ENCODE assay signal across 17 cellular contexts in genomic region chr3:133152056-133152455, GRCh38.
A peak's percentile ranks its signal among the peaks of the same experiment; 100 is the strongest.
DNase-seq lines count a peak whose midpoint lies in the region; ATAC-seq and TF ChIP-seq lines count a peak whose summit lies in the region.
"Had no signal": no experiment of that assay in that cellular context is flagged by ENCODE, and none has a peak within 500 bp of the region (broad histone marks: within the 10 kb centered on the region; RNA-seq: fewer than 3 reads in every experiment).

No MANE protein-coding gene starts in this region.

- H4K20me1 ChIP-seq in neural cell (ENCODE audit: insufficient read depth), result no peaks in the 10 kb centered on the region

- no peaks in the 10 kb centered on the region for H3K9me2 ChIP-seq in neural cell (ENCODE audit: insufficient read depth, low read length)

- TF ChIP-seq CTCF in neural cell (IDR thresholded peaks at IDR 0.05; ENCODE audit: poor library complexity, severe bottlenecking), result no peak

- H2AFZ ChIP-seq in neural cell (ENCODE audit: low read depth, low read length), result no peak overlapping the region
- H2AFZ ChIP-seq: parathyroid adenoma had no signal

- no peaks in the 10 kb centered on the region for H3F3A ChIP-seq in neural cell (ENCODE audit: insufficient read depth, low read length, poor library complexity, severe bottlenecking)

- no peak overlapping the region for H3K9ac ChIP-seq in neural cell (ENCODE audit: low read length)
- H3K9ac ChIP-seq: parathyroid adenoma had no signal

- peak; percentile 34 for TF ChIP-seq EP300 in neural cell (conservative IDR thresholded peaks at IDR 0.05; ENCODE audit: poor library complexity, severe bottlenecking)

- H3K79me2 ChIP-seq in neural cell (replicated peaks; ENCODE audit: insufficient read depth, low read length), result no peaks in the 10 kb centered on the region
- H3K79me2 ChIP-seq: parathyroid adenoma had no signal

- H3K27me3 ChIP-seq in neural cell (ENCODE audit: insufficient read depth, low read depth, low read length), result no peaks in the 10 kb centered on the region
- H3K27me3 ChIP-seq: upper lobe of right lung had no signal

- no peak for ATAC-seq in HG02623 (IDR thresholded peaks at IDR 0.05; ENCODE audit: unreplicated experiment)
- ATAC-seq: activated CD4-positive, alpha-beta T cell treated with anti-CD3 and anti-CD28 coated beads for 36 hours; activated CD8-positive, alpha-beta memory T cell treated with anti-CD3 and anti-CD28 coated beads, Interleukin-2, amount 10 ng/mL, durations not matched to agents 7 days and 5 days; sciatic nerve; upper lobe of right lung had no signal

- peak overlapping the region; percentile 37 for H3K4me3 ChIP-seq in neural cell (ENCODE audit: low read length)
- H3K4me3 ChIP-seq: upper lobe of right lung had no signal

- H3K9me3 ChIP-seq in neural cell (ENCODE audit: low read length), result no peaks in the 10 kb centered on the region
- H3K9me3 ChIP-seq: upper lobe of right lung had no signal

- peak; percentile 46 for DNase-seq in NCI-H2107 treated with DMSO at 0.1 percent for 48 hours (lab: John Stamatoyannopoulos, UW; ENCODE audit: unreplicated experiment)
- DNase-seq in NCI-H2107 (lab: John Stamatoyannopoulos, UW), result no peak
- DNase-seq in NCI-H1930 (lab: John Stamatoyannopoulos, UW), result peak; percentile 80 to 90
- peak; percentile 90 for DNase-seq in NCI-H748 (lab: John Stamatoyannopoulos, UW; ENCODE audit: unreplicated experiment)
- DNase-seq in AG08396 (ENCODE audit: low spot score), result no peak
- no peak for DNase-seq in GM19240 (ENCODE audit: insufficient read length, low spot score)
- DNase-seq: activated CD4-positive, alpha-beta T cell treated with anti-CD3 and anti-CD28 coated beads for 36 hours; activated CD8-positive, alpha-beta memory T cell treated with anti-CD3 and anti-CD28 coated beads, Interleukin-2, amount 10 ng/mL, durations not matched to agents 7 days and 5 days; dermis blood vessel endothelial cell; H9; head of caudate nucleus; NCI-H2227 treated with DMSO at 0.1 percent for 48 hours; upper lobe of right lung had no signal

- H3K4me2 ChIP-seq in neural cell (ENCODE audit: low read length), result peak overlapping the region; percentile 7

- H3K27ac ChIP-seq in neural cell (ENCODE audit: low read length), result peak overlapping the region; percentile 37
- H3K27ac ChIP-seq: parathyroid adenoma, upper lobe of right lung had no signal

- H3K36me3 ChIP-seq in neural cell (ENCODE audit: insufficient read depth, low read length), result no peaks in the 10 kb centered on the region
- H3K36me3 ChIP-seq: upper lobe of right lung had no signal

- no peak for TF ChIP-seq RAD21 in neural cell (conservative IDR thresholded peaks at IDR 0.05)

TF ChIP-seq in neural cell, 6 proteins besides CTCF, POLR2A, EP300 and RAD21:
- TF ChIP-seq POLR2AphosphoS5 (IDR thresholded peaks at IDR 0.05) (peak; percentile 59), REST (IDR thresholded peaks at IDR 0.05; ENCODE audit: borderline replicate concordance) (no peak)

Comparison
In these comparisons a context has a peak if more than half of its experiments do, and no peak if none do; other contexts are left out.
1. DNase-seq: peak in NCI-H2107 treated with DMSO at 0.1 percent for 48 hours (single experiment), NCI-H1930 (2 of 2) and NCI-H748 (single experiment); none in NCI-H2107 (single experiment), AG08396 (single experiment) and GM19240 (single experiment).